In the genomic region with DNA sequence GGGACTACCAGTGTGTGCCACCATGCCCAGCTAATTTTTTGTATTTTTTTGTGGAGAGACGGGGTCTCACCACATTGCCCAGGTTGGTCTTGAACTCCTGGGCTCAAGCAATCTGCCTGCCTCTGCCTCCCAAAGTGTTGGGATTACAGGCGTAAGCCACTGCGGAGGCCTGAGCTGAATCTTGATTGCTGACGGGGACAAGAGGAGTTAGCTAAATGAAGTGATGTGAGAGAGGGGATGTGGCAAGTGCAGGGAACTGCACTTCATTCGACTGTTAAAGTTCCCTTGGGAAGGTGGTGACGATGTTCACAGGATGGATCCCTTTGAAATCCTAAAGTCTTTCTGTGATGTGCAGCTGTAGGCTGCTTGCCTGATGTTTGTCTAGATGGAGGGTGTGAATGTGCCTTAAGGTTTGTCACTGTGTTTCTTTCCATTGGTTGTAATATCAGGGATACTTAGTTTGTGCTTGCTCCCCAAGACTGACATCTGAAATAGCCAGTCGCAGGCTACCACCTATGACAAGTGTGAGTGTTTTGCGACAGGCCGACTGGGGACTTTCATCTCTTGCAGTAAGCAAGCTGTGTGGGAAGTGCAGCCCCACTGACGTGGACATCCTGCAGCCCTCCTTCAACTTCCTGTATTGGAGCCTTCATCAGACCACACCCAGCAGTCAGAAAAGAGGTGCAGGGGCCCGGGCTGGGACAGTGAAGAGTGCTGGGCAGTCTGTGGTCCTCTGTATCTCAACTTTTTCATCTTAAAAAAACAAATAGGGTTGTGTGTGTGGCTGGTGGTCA, we compare ENCODE assay signal across 8 cellular contexts. TPM values are rescaled to one million over a fixed set of nuclear protein-coding genes. Genes with fewer than 3 reads are reported as not detected.
DNase-seq lines count a peak whose midpoint lies in the region; ATAC-seq and TF ChIP-seq lines count a peak whose summit lies in the region.

No MANE protein-coding gene starts in this region.

- no peak for TF ChIP-seq CTCF in MM.1S (IDR thresholded peaks at IDR 0.05; ENCODE audit: low read length)
- TF ChIP-seq CTCF in fibroblast of the aortic adventitia (IDR thresholded peaks at IDR 0.05; ENCODE audit: insufficient read depth, low read length) = no peak

- H3K4me1 ChIP-seq in MM.1S (ENCODE audit: low read length) = peaks cover 5% of the 10 kb centered on the region

- peak; percentile 85 for ATAC-seq in GM21619 (IDR thresholded peaks at IDR 0.05; ENCODE audit: unreplicated experiment)

- H3K4me3 ChIP-seq in MM.1S (ENCODE audit: low read length) (peak overlapping the region; percentile 26), fibroblast of the aortic adventitia (ENCODE audit: low read depth, low read length) (no peak overlapping the region), skin epidermis (peak overlapping the region in 5 of 7 experiments; percentile 10 to 39 (median 20))

- no peaks in the 10 kb centered on the region for H3K27me3 ChIP-seq in MM.1S (replicated peaks; ENCODE audit: insufficient read depth, low read length)

- peak overlapping the region; percentile 47; the same call in 1 of the 2 replicates for H3K27ac ChIP-seq in MM.1S (ENCODE audit: low read length)
- peak overlapping the region in 19 of 21 experiments; percentile 10 to 95 (median 69) for H3K27ac ChIP-seq in skin epidermis

- no peaks in the 10 kb centered on the region for H3K79me2 ChIP-seq in MM.1S (ENCODE audit: low read length)

- no peaks in the 10 kb centered on the region for H3K36me3 ChIP-seq in MM.1S (replicated peaks; ENCODE audit: insufficient read depth, low read length)

- no peaks in the 10 kb centered on the region for H3K9me3 ChIP-seq in MM.1S (replicated peaks; ENCODE audit: insufficient read depth, low read length)

- no peaks in the 10 kb centered on the region for H3F3A ChIP-seq in MM.1S (ENCODE audit: insufficient read depth, low read length)

- H2AFZ ChIP-seq in MM.1S (ENCODE audit: low read length) = peak overlapping the region; percentile 63

- H3K9ac ChIP-seq in MM.1S (ENCODE audit: low read length) = peak overlapping the region; percentile 55

- H3K9me2 ChIP-seq in MM.1S (replicated peaks; ENCODE audit: insufficient read depth, low read length) = no peaks in the 10 kb centered on the region

- no peaks in the 10 kb centered on the region for H4K20me1 ChIP-seq in MM.1S (ENCODE audit: insufficient read depth, low read length)

- DNase-seq in EH (ENCODE audit: low read depth) (peak; percentile 69), MM.1S (peak; percentile 87), fibroblast of the aortic adventitia (ENCODE audit: low read depth) (peak; percentile 66), superior temporal gyrus (ENCODE audit: extremely low spot score) (no peak), NCI-H2171 treated with DMSO at 0.1 percent for 48 hours (lab: John Stamatoyannopoulos, UW) (no peak)
- DNase-seq in activated CD8-positive, alpha-beta memory T cell treated with anti-CD3 and anti-CD28 coated beads for 4 hours (ENCODE audit: low read depth in 2 of 2) = peak; percentile 65 to 79

- peak overlapping the region; percentile 32 for H3K4me2 ChIP-seq in MM.1S (ENCODE audit: low read depth, low read length)

RNA-seq across cellular contexts. Expression of a gene that starts 19.6 kb away (rescaled TPM):
- total RNA-seq in fibroblast of the aortic adventitia (ENCODE audit: low replicate concordance) = 5.7 and 8.1 TPM in 2 replicates

RNA-seq across cellular contexts. Expression of a gene that starts 52.0 kb away (rescaled TPM):
- 52.8 and 112 TPM in 2 replicates for total RNA-seq in fibroblast of the aortic adventitia (ENCODE audit: low replicate concordance)

Comparison
In these comparisons a context has a peak if more than half of its experiments do, and no peak if none do; other contexts are left out.
1. DNase-seq: peak in EH (single experiment), MM.1S (single experiment), activated CD8-positive, alpha-beta memory T cell treated with anti-CD3 and anti-CD28 coated beads for 4 hours (2 of 2) and fibroblast of the aortic adventitia (single experiment); none in superior temporal gyrus (single experiment) and NCI-H2171 treated with DMSO at 0.1 percent for 48 hours (single experiment).